1 cellular context compared by ENCODE assay signal in genomic region chr9:125189361-125190289, GRCh38.
TF ChIP-seq lines count a peak whose summit lies in the region.

TSS of gene PPP6C (minus strand) at chr9:125189803. CDS start at chr9:125189718, 85 bp downstream.

TF ChIP-seq in K562, 482 proteins besides CTCF, POLR2A, EP300 and RAD21 (continued from another document and continues in another):
- TF ChIP-seq REST (CRISPR knock-in tag; IDR thresholded peaks at IDR 0.05; ENCODE audit: low read depth) (no peak; the same call in 1 of the 2 replicates), ILF3 (IDR thresholded peaks at IDR 0.05; ENCODE audit: borderline replicate concordance) (no peak), TCF7 (IDR thresholded peaks at IDR 0.05; ENCODE audit: borderline replicate concordance) (no peak), MYC (IDR thresholded peaks at IDR 0.05; ENCODE audit: low read depth, low read length) (peak; percentile 80; the same call in 1 of the 2 replicates), MYC (CRISPR knock-in tag; IDR thresholded peaks at IDR 0.05; ENCODE audit: borderline replicate concordance, low read depth) (no peak; the same call in 1 of the 2 replicates), ZNF239 (CRISPR knock-in tag; IDR thresholded peaks at IDR 0.05) (no peak), ZNF347 (CRISPR knock-in tag; IDR thresholded peaks at IDR 0.05; ENCODE audit: low read depth) (no peak), ADNP (tag; IDR thresholded peaks at IDR 0.05) (peak; percentile 99), ZNF398 (CRISPR knock-in tag; IDR thresholded peaks at IDR 0.05) (no peak), ESRRA (IDR thresholded peaks at IDR 0.05; ENCODE audit: borderline replicate concordance, low read depth) (peak; percentile 83), JUN (IDR thresholded peaks at IDR 0.05; ENCODE audit: borderline replicate concordance, low read depth, low read length) (peak; percentile 61; the same call in 1 of the 2 replicates), JUN (CRISPR knock-in tag; IDR thresholded peaks at IDR 0.05; ENCODE audit: borderline replicate concordance) (0 out of 2 replicates have a peak, but pooled peaks have one; percentile 37), CHD1 (IDR thresholded peaks at IDR 0.05; ENCODE audit: low read length) (no peak), PTTG1 (tag; IDR thresholded peaks at IDR 0.05; ENCODE audit: low read depth) (no peak), IFI16 (CRISPR knock-in tag; IDR thresholded peaks at IDR 0.05) (no peak), ZBTB49 (CRISPR knock-in tag; IDR thresholded peaks at IDR 0.05; ENCODE audit: borderline replicate concordance) (no peak), DMBX1 (CRISPR knock-in tag; IDR thresholded peaks at IDR 0.05; ENCODE audit: borderline replicate concordance) (no peak; the same call in 1 of the 2 replicates), USF1 (CRISPR knock-in tag; IDR thresholded peaks at IDR 0.05) (no peak), TBL1XR1 (IDR thresholded peaks at IDR 0.05; ENCODE audit: low read length in 2 of 2) (peak in 1 of 2 experiments; percentile 73; a peak in 2 of 4 replicates), USF2 (CRISPR knock-in tag; IDR thresholded peaks at IDR 0.05) (no peak), E2F3 (CRISPR knock-in tag; IDR thresholded peaks at IDR 0.05) (no peak), NFE2 (IDR thresholded peaks at IDR 0.05; ENCODE audit: low read depth) (peak; percentile 40; the same call in 1 of the 2 replicates), ZNF511 (CRISPR knock-in tag; IDR thresholded peaks at IDR 0.05) (no peak), RFX1 (IDR thresholded peaks at IDR 0.05) (no peak), RERE (CRISPR knock-in tag; IDR thresholded peaks at IDR 0.05; ENCODE audit: borderline replicate concordance) (no peak), MTA3 (IDR thresholded peaks at IDR 0.05; ENCODE audit: borderline replicate concordance) (peak; percentile 99), HES1 (IDR thresholded peaks at IDR 0.05; ENCODE audit: low read depth) (no peak), MCM7 (IDR thresholded peaks at IDR 0.05) (no peak), XRCC4 (IDR thresholded peaks at IDR 0.05; ENCODE audit: extremely low read depth, insufficient read depth, insufficient read length) (no peak), SAFB2 (IDR thresholded peaks at IDR 0.05; ENCODE audit: borderline replicate concordance, low read depth, low read length, severe bottlenecking) (no peak), ZNF277 (CRISPR knock-in tag; IDR thresholded peaks at IDR 0.05; ENCODE audit: borderline replicate concordance) (no peak), ARHGAP35 (IDR thresholded peaks at IDR 0.05; ENCODE audit: partially characterized antibody) (no peak), ZNF586 (CRISPR knock-in tag; conservative IDR thresholded peaks at IDR 0.05) (no peak), FOS (IDR thresholded peaks at IDR 0.05; ENCODE audit: extremely low read depth, insufficient read length) (no peak), PRDM10 (IDR thresholded peaks at IDR 0.05; ENCODE audit: partially characterized antibody) (peak; percentile 68)
